Comparison of ENCODE assay signal across 18 cellular contexts in genomic region chr7:142327555-142327954, GRCh38.
DNase-seq lines count a peak whose midpoint lies in the region; ATAC-seq and TF ChIP-seq lines count a peak whose summit lies in the region.
"Had no signal": no experiment of that assay in that cellular context is flagged by ENCODE, and none has a peak within 500 bp of the region (broad histone marks: within the 10 kb centered on the region; RNA-seq: fewer than 3 reads in every experiment).

No MANE protein-coding gene starts in this region.

- ATAC-seq in activated naive CD4-positive, alpha-beta T cell treated with anti-CD3 and anti-CD28 coated beads, Interleukin-2, amount 50 U/mL, for 72 hours = no peak
- ATAC-seq in HG02588 (IDR thresholded peaks at IDR 0.05; ENCODE audit: unreplicated experiment) (no peak), HG02610 (IDR thresholded peaks at IDR 0.05; ENCODE audit: unreplicated experiment) (no peak)
- ATAC-seq: heart right ventricle, lower lobe of right lung had no signal

- TF ChIP-seq CTCF in nephron progenitor cell (IDR thresholded peaks at IDR 0.05) = no peak

- no peaks in the 10 kb centered on the region for H3K9me3 Mint-ChIP-seq in activated T-cell treated with anti-CD3 and anti-CD28 coated beads, Interleukin-2, amount 50 U/mL, for 24 hours
- no peaks in the 10 kb centered on the region for H3K9me3 Mint-ChIP-seq in activated naive CD4-positive, alpha-beta T cell treated with anti-CD3 and anti-CD28 coated beads, Interleukin-2, amount 50 U/mL, for 72 hours
- no peaks in the 10 kb centered on the region for H3K9me3 Mint-ChIP-seq in nephron progenitor cell
- H3K9me3 Mint-ChIP-seq: activated B cell treated with CpG ODN at 0.5 μM for 24 hours had no signal

- H3K4me3 Mint-ChIP-seq in activated T-cell treated with anti-CD3 and anti-CD28 coated beads, Interleukin-2, amount 50 U/mL, for 24 hours = peak overlapping the region; percentile 52
- H3K4me3 Mint-ChIP-seq in nephron progenitor cell = peak overlapping the region; percentile 6
- H3K4me3 Mint-ChIP-seq: activated B cell treated with CpG ODN at 0.5 μM for 24 hours had no signal

- H3K4me1 Mint-ChIP-seq in activated T-cell treated with anti-CD3 and anti-CD28 coated beads, Interleukin-2, amount 50 U/mL, for 24 hours (ENCODE audit: low read depth) = peaks cover 17% of the 10 kb centered on the region
- H3K4me1 Mint-ChIP-seq in nephron progenitor cell = peaks cover 34% of the 10 kb centered on the region

- H3K36me3 Mint-ChIP-seq in activated T-cell treated with anti-CD3 and anti-CD28 coated beads, Interleukin-2, amount 50 U/mL, for 24 hours (ENCODE audit: low read depth) = no peaks in the 10 kb centered on the region
- no peaks in the 10 kb centered on the region for H3K36me3 Mint-ChIP-seq in activated naive CD4-positive, alpha-beta T cell treated with anti-CD3 and anti-CD28 coated beads, Interleukin-2, amount 50 U/mL, for 72 hours
- H3K36me3 Mint-ChIP-seq in nephron progenitor cell (ENCODE audit: low read depth) = no peaks in the 10 kb centered on the region

- no peak for DNase-seq in activated T-cell treated with anti-CD3 and anti-CD28 coated beads, Interleukin-2, amount 50 U/mL, for 24 hours
- DNase-seq in activated T-cell treated with anti-CD3 and anti-CD28 coated beads for 4 hours (no peak), NCI-H69 (lab: John Stamatoyannopoulos, UW) (peak; percentile 95), nephron progenitor cell (no peak), T-helper 9 cell (no peak)
- no peak for DNase-seq in activated naive CD4-positive, alpha-beta T cell treated with anti-CD3 and anti-CD28 coated beads, Interleukin-2, amount 50 U/mL, for 72 hours (ENCODE audit: low spot score in 2 of 2)
- DNase-seq: activated B cell treated with CpG ODN at 0.5 μM for 24 hours; activated CD8-positive, alpha-beta memory T cell treated with anti-CD3 and anti-CD28 coated beads, Interleukin-2, amount 50 U/mL, for 48 hours; amniotic stem cell; effector memory CD4-positive, alpha-beta T cell; heart right ventricle; lower lobe of right lung; NCI-H1694; NCI-H446 treated with DMSO at 0.1 percent for 48 hours; posterior cingulate gyrus; stimulated activated CD4-positive, alpha-beta T cell treated with anti-CD3 and anti-CD28 coated beads, Interleukin-2, amount 100 ng/mL, for 24 hours had no signal

- peak overlapping the region; percentile 73 for H3K27ac Mint-ChIP-seq in activated T-cell treated with anti-CD3 and anti-CD28 coated beads, Interleukin-2, amount 50 U/mL, for 24 hours
- H3K27ac Mint-ChIP-seq in activated naive CD4-positive, alpha-beta T cell treated with anti-CD3 and anti-CD28 coated beads, Interleukin-2, amount 50 U/mL, for 72 hours = peak overlapping the region; percentile 73 to 84
- peak overlapping the region; percentile 77 for H3K27ac Mint-ChIP-seq in nephron progenitor cell
- H3K27ac Mint-ChIP-seq: activated B cell treated with CpG ODN at 0.5 μM for 24 hours had no signal

- H3K27me3 Mint-ChIP-seq in activated T-cell treated with anti-CD3 and anti-CD28 coated beads, Interleukin-2, amount 50 U/mL, for 24 hours = peaks cover 16% of the 10 kb centered on the region
- H3K27me3 Mint-ChIP-seq in nephron progenitor cell (ENCODE audit: low read depth, poor library complexity) = peaks cover 11% of the 10 kb centered on the region
